ENCODE assay signal across 29 cellular contexts in the genomic region with DNA sequence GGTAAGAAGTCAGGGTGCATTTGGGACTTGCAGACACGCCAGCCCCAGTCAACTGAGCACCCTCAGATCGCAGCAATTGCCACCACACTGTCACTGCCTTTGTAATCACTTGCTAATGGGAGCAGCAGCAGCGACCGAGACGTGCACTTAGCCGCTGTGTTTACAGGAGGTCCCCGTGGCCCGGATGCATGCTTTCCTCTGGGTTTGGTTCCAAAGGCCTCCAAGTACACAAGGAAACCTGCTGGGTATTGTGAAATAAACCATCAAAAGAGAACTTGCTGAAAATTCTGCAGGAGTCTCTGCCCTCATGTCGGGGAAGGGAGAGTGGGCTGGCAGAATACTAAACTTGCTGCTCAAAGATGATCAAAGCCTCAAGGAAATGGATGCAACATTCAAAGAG.
DNase-seq lines count a peak whose midpoint lies in the region; ATAC-seq and TF ChIP-seq lines count a peak whose summit lies in the region.
"Had no signal": no experiment of that assay in that cellular context is flagged by ENCODE, and none has a peak within 500 bp of the region (broad histone marks: within the 10 kb centered on the region; RNA-seq: fewer than 3 reads in every experiment).

No MANE protein-coding gene starts in this region.

- no peaks in the 10 kb centered on the region for H3K27me3 ChIP-seq in right cardiac atrium (ENCODE audit: control insufficient read depth, insufficient read depth)
- H3K27me3 ChIP-seq in endodermal cell (ENCODE audit: control insufficient read depth, insufficient read depth, low read length, poor library complexity, severe bottlenecking), result no peaks in the 10 kb centered on the region
- H3K27me3 ChIP-seq in testis, result no peaks in the 10 kb centered on the region

- no peak for ATAC-seq in Right ventricle myocardium superior (ENCODE audit: poor library complexity)
- ATAC-seq in right cardiac atrium, result no peak
- ATAC-seq in naive thymus-derived CD8-positive, alpha-beta T cell, result no peak
- ATAC-seq: HCT116, K562, left ventricle myocardium superior, SK-N-SH treated with all-trans-retinoic acid at 6 μM for 48 hours, WTC11 had no signal

- H3K4me3 Mint-ChIP-seq in endodermal cell, result no peak overlapping the region
- no peak overlapping the region for H3K4me3 Mint-ChIP-seq in naive thymus-derived CD8-positive, alpha-beta T cell
- H3K4me3 Mint-ChIP-seq: activated naive CD8-positive, alpha-beta T cell treated with anti-CD3 and anti-CD28 coated beads for 36 hours; CD4-positive, alpha-beta memory T cell; mesothelial cell of epicardium; nephron; WTC11 had no signal

- no peaks in the 10 kb centered on the region for H3K9me3 Mint-ChIP-seq in endodermal cell
- H3K9me3 Mint-ChIP-seq in naive thymus-derived CD8-positive, alpha-beta T cell, result no peaks in the 10 kb centered on the region
- H3K9me3 Mint-ChIP-seq: activated naive CD8-positive, alpha-beta T cell treated with anti-CD3 and anti-CD28 coated beads for 36 hours; mesothelial cell of epicardium; nephron had no signal

- intact Hi-C loops in Right ventricle myocardium superior (cut with DNase I) (no loop called here), right cardiac atrium (cut with DNase I) (no loop called here), testis (cut with DNase I; ENCODE audit: low total_unique reads) (no loop called here)

- no peak overlapping the region for H3K9ac ChIP-seq in endodermal cell (ENCODE audit: extremely low read depth, low read length, poor library complexity, severe bottlenecking)

- TF ChIP-seq CTCF in LNCaP clone FGC (IDR thresholded peaks at IDR 0.05; ENCODE audit: control insufficient read depth, extremely low read depth, insufficient read depth) (no peak), endodermal cell (conservative IDR thresholded peaks at IDR 0.05) (no peak), testis (IDR thresholded peaks at IDR 0.05) (no peak)

- 34% methylated on average over 9 of the region's 9 CpGs for WGBS in right cardiac atrium
- 64 to 72% methylated on average over 9 of the region's 9 CpGs for WGBS in endodermal cell (ENCODE audit: insufficient coverage in 1 of 2, insufficient read length in 1 of 2), 2 experiments
- WGBS in testis, 2 donors, result 66 to 72% methylated on average over 9 of the region's 9 CpGs

- H3K4me1 Mint-ChIP-seq in endodermal cell, result peaks cover 17% of the 10 kb centered on the region
- H3K4me1 Mint-ChIP-seq in naive thymus-derived CD8-positive, alpha-beta T cell, result peaks cover 3 to 21% (median 12%) of the 10 kb centered on the region in 4 donors

- no peaks in the 10 kb centered on the region for H3K9me3 ChIP-seq in right cardiac atrium (ENCODE audit: control insufficient read depth, low read length)
- H3K9me3 ChIP-seq in endodermal cell (ENCODE audit: control insufficient read depth, low read length), result peaks cover 74% of the 10 kb centered on the region
- no peaks in the 10 kb centered on the region for H3K9me3 ChIP-seq in testis
- H3K9me3 ChIP-seq: thoracic aorta had no signal

- no peak overlapping the region for H3K27ac Mint-ChIP-seq in endodermal cell
- no peak overlapping the region for H3K27ac Mint-ChIP-seq in naive thymus-derived CD8-positive, alpha-beta T cell
- H3K27ac Mint-ChIP-seq: activated naive CD8-positive, alpha-beta T cell treated with anti-CD3 and anti-CD28 coated beads for 36 hours; CD4-positive, alpha-beta memory T cell; mesothelial cell of epicardium; nephron; progenitor cell of endocrine pancreas; WTC11 had no signal

- H3K36me3 Mint-ChIP-seq in endodermal cell (ENCODE audit: low read depth), result no peaks in the 10 kb centered on the region
- H3K36me3 Mint-ChIP-seq in naive thymus-derived CD8-positive, alpha-beta T cell, result peaks cover 0 to 2% (median 0%) of the 10 kb centered on the region in 3 donors
- H3K36me3 Mint-ChIP-seq: activated naive CD8-positive, alpha-beta T cell treated with anti-CD3 and anti-CD28 coated beads for 36 hours; mesothelial cell of epicardium had no signal

- TF ChIP-seq POLR2A in testis (IDR thresholded peaks at IDR 0.05), result no peak

- no peak overlapping the region for H3K4me3 ChIP-seq in right cardiac atrium (ENCODE audit: low read length)
- H3K4me3 ChIP-seq in LNCaP clone FGC (ENCODE audit: low read depth, low read length), result no peak overlapping the region
- H3K4me3 ChIP-seq in endodermal cell (ENCODE audit: low read length), result no peak overlapping the region
- no peak overlapping the region for H3K4me3 ChIP-seq in testis
- H3K4me3 ChIP-seq: K562, skin epidermis, thoracic aorta had no signal

- H3K27ac ChIP-seq in right cardiac atrium (ENCODE audit: low read length), result no peak overlapping the region
- H3K27ac ChIP-seq in endodermal cell (ENCODE audit: low read depth, low read length), result no peak overlapping the region
- H3K27ac ChIP-seq in testis, result no peak overlapping the region
- H3K27ac ChIP-seq: skin epidermis, thoracic aorta had no signal

- H3K4me1 ChIP-seq in right cardiac atrium (ENCODE audit: control insufficient read depth, insufficient read depth, low read length) (no peaks in the 10 kb centered on the region), endodermal cell (ENCODE audit: control insufficient read depth, insufficient read depth, low read length) (no peaks in the 10 kb centered on the region), testis (no peaks in the 10 kb centered on the region)

- DNase-seq in Right ventricle myocardium superior (peak; percentile 36), right cardiac atrium (no peak), LNCaP clone FGC (ENCODE audit: low read depth) (peak; percentile 47), endodermal cell (peak; percentile 67), testis (peak; percentile 13), HCEC 1CT (no peak), NCI-H748 treated with DMSO at 0.1 percent for 48 hours (lab: John Stamatoyannopoulos, UW) (no peak)
- DNase-seq in naive thymus-derived CD8-positive, alpha-beta T cell, result no peak
- DNase-seq: activated naive CD8-positive, alpha-beta T cell treated with anti-CD3 and anti-CD28 coated beads for 36 hours; CD4-positive, alpha-beta memory T cell; cerebellar nuclear complex; DMS153; effector CD4-positive, alpha-beta T cell; erythroblast; hippocampal formation; left ventricle myocardium superior; NCI-H1092 treated with DMSO at 0.1 percent for 48 hours; NCI-H1930; NCI-H446 treated with DMSO at 0.1 percent for 48 hours; stimulated activated naive CD4-positive, alpha-beta T cell had no signal

- H3K27me3 Mint-ChIP-seq in endodermal cell (ENCODE audit: insufficient read depth), result peaks cover 74% of the 10 kb centered on the region
- H3K27me3 Mint-ChIP-seq in naive thymus-derived CD8-positive, alpha-beta T cell, result peaks cover 40 to 100% (median 73%) of the 10 kb centered on the region in 5 donors

- H3K36me3 ChIP-seq in endodermal cell (ENCODE audit: control insufficient read depth, insufficient read depth, low read length), result no peaks in the 10 kb centered on the region
- no peaks in the 10 kb centered on the region for H3K36me3 ChIP-seq in testis (ENCODE audit: low read depth, missing control alignments)
- H3K36me3 ChIP-seq: thoracic aorta had no signal

- POLR2A ChIA-PET in naive thymus-derived CD8-positive, alpha-beta T cell (lab: Charles Lee), result no interaction called here

Comparison
In these comparisons a context has a peak if more than half of its experiments do, and no peak if none do; other contexts are left out.
1. DNase-seq: peak in Right ventricle myocardium superior (single experiment), LNCaP clone FGC (single experiment), endodermal cell (single experiment) and testis (single experiment); none in right cardiac atrium (0 of 3), HCEC 1CT (single experiment), naive thymus-derived CD8-positive, alpha-beta T cell (0 of 10) and NCI-H748 treated with DMSO at 0.1 percent for 48 hours (single experiment).